ENCODE assay signal across 18 cellular contexts in genomic region chr4:110798682-110799081, GRCh38.
DNase-seq lines count a peak whose midpoint lies in the region; ATAC-seq and TF ChIP-seq lines count a peak whose summit lies in the region.
"Had no signal": no experiment of that assay in that cellular context is flagged by ENCODE, and none has a peak within 500 bp of the region (broad histone marks: within the 10 kb centered on the region; RNA-seq: fewer than 3 reads in every experiment).

No MANE protein-coding gene starts in this region.

- no peak overlapping the region for H3K9ac ChIP-seq in smooth muscle cell (ENCODE audit: low read depth)

- H3K9me3 ChIP-seq in smooth muscle cell (replicated peaks; ENCODE audit: low read depth), result no peaks in the 10 kb centered on the region
- no peaks in the 10 kb centered on the region for H3K9me3 ChIP-seq in T-helper 17 cell (ENCODE audit: control insufficient read depth, low read length, poor library complexity, severe bottlenecking)
- H3K9me3 ChIP-seq: BE2C had no signal

- H3K79me2 ChIP-seq in smooth muscle cell (ENCODE audit: low read depth), result no peaks in the 10 kb centered on the region

- H2AFZ ChIP-seq in smooth muscle cell (ENCODE audit: low read depth), result peak overlapping the region; percentile 23

- H3K4me3 ChIP-seq in AG10803 (ENCODE audit: low read length) (no peak overlapping the region; the same call in 1 of the 2 replicates), LNCaP clone FGC (ENCODE audit: low read depth, low read length) (no peak overlapping the region), foreskin fibroblast (ENCODE audit: low read depth in 1 of 2, low read length in 2 of 2) (peak overlapping the region in 1 of 2 donors; percentile 30), smooth muscle cell (no peak overlapping the region)

- H3K27ac ChIP-seq in smooth muscle cell (ENCODE audit: low read depth), result no peak overlapping the region

- no peaks in the 10 kb centered on the region for H3K27me3 Mint-ChIP-seq in T-helper 17 cell

- no peak for TF ChIP-seq CTCF in AG10803 (conservative IDR thresholded peaks at IDR 0.05; ENCODE audit: low read length)
- no peak for TF ChIP-seq CTCF in LNCaP clone FGC (IDR thresholded peaks at IDR 0.05; ENCODE audit: control insufficient read depth, extremely low read depth, insufficient read depth)
- TF ChIP-seq CTCF in foreskin fibroblast (IDR thresholded peaks at IDR 0.05; ENCODE audit: low read depth, low read length), result no peak
- TF ChIP-seq CTCF in smooth muscle cell (IDR thresholded peaks at IDR 0.05; ENCODE audit: borderline replicate concordance, insufficient read depth, poor library complexity, severe bottlenecking), result no peak

- H3K4me1 ChIP-seq in smooth muscle cell (ENCODE audit: low read depth), result peaks cover 23% of the 10 kb centered on the region
- H3K4me1 ChIP-seq: BE2C had no signal

- DNase-seq in AG10803 (ENCODE audit: low read depth) (peak; percentile 25), LNCaP clone FGC (ENCODE audit: low read depth) (peak; percentile 58), foreskin fibroblast (peak; percentile 18 to 61), smooth muscle cell (lab: John Stamatoyannopoulos, UW; ENCODE audit: unreplicated experiment) (no peak), DMS53 (lab: John Stamatoyannopoulos, UW) (no peak), T-helper 17 cell (no peak)
- DNase-seq: BE2C, DMS79 treated with DMSO at 0.1 percent for 48 hours, H7, KBM-7, NCI-H1092 treated with DMSO at 0.1 percent for 48 hours, NCI-H146, NCI-H2029, NCI-H226, NCI-H510A treated with DMSO at 0.1 percent for 48 hours, PC-3, Right ventricle myocardium superior had no signal

- H3K4me1 Mint-ChIP-seq in T-helper 17 cell, result no peaks in the 10 kb centered on the region

- 92% methylated on average over 13 of the region's 13 CpGs for WGBS in smooth muscle cell (ENCODE audit: low lambda C conversion rate)

- H3K36me3 ChIP-seq in smooth muscle cell (ENCODE audit: low read depth), result no peaks in the 10 kb centered on the region
- H3K36me3 ChIP-seq: BE2C had no signal

- H3K4me2 ChIP-seq in smooth muscle cell, result peak overlapping the region; percentile 26

- no peaks in the 10 kb centered on the region for H4K20me1 ChIP-seq in smooth muscle cell (ENCODE audit: low read depth)

- no peak overlapping the region for H3K27ac Mint-ChIP-seq in T-helper 17 cell

- no peaks in the 10 kb centered on the region for H3K27me3 ChIP-seq in smooth muscle cell (ENCODE audit: low read depth)

- H3K4me3 Mint-ChIP-seq in T-helper 17 cell, result no peak overlapping the region

- H3K36me3 Mint-ChIP-seq in T-helper 17 cell (ENCODE audit: low read depth), result no peaks in the 10 kb centered on the region

- peaks cover under 1% of the 10 kb centered on the region for H3F3A ChIP-seq in smooth muscle cell (ENCODE audit: low read depth)

- ATAC-seq in T-helper 17 cell, result no peak
- no peak for ATAC-seq in HG03378 (IDR thresholded peaks at IDR 0.05; ENCODE audit: unreplicated experiment)
- ATAC-seq: PC-3 had no signal

Comparison
In these comparisons a context has a peak if more than half of its experiments do, and no peak if none do; other contexts are left out.
1. DNase-seq: peak in AG10803 (single experiment), LNCaP clone FGC (single experiment) and foreskin fibroblast (2 of 2); none in smooth muscle cell (single experiment), DMS53 (single experiment) and T-helper 17 cell (0 of 3).